1 cellular context compared by ENCODE assay signal in the genomic region with DNA sequence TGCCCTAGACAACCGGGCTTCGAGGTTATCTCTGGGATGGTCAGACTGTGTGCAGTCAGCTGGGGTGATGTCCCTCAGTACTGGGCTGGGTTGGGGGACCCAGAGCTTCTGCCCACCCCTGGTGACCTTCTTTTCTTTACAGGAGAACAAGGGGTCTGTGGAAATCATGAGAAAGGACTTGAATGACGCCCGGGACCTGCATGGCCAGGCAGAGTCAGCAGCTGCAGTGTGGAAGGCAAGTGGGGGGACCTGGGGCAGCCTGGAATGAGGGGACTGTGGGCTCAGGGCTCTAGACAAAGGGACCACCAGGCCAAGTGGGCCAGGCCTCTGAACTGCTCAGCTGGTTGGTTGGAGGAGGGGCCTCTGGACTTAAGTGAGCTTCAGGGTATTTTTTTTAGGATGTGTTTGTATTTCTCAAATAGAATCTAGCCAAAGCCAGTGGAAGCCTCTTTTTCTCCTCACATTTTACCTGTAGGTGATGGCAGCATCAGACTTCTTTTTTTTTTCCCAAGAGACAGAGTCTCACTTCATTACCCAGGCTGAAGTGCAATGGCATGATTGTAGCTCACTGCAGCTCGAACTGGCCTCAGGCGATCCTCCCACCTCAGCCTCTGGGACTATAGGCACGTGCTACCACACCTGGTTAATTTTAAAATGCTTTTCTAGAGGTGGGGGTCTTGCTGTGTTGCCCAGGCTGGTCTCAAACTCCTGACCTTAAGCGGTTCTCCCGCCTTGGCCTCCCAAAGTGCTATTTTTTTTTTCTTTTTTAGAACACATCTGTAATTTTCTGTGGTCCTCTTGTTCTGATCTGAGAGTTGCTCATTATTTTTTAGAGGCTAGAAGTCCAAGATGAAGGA.
A peak's percentile ranks its signal among the peaks of the same experiment; 100 is the strongest.
TF ChIP-seq lines count a peak whose summit lies in the region.

No MANE protein-coding gene starts in this region.

TF ChIP-seq in HepG2, 621 proteins besides CTCF, POLR2A, EP300 and RAD21:
- TF ChIP-seq TSC22D2 (CRISPR knock-in tag; IDR thresholded peaks at IDR 0.05; ENCODE audit: borderline replicate concordance) (no peak), POLR2G (IDR thresholded peaks at IDR 0.05; ENCODE audit: low read depth, low read length) (peak; percentile 20; the same call in 1 of the 2 replicates)
